ENCODE assay signal across 9 cellular contexts in the genomic region with DNA sequence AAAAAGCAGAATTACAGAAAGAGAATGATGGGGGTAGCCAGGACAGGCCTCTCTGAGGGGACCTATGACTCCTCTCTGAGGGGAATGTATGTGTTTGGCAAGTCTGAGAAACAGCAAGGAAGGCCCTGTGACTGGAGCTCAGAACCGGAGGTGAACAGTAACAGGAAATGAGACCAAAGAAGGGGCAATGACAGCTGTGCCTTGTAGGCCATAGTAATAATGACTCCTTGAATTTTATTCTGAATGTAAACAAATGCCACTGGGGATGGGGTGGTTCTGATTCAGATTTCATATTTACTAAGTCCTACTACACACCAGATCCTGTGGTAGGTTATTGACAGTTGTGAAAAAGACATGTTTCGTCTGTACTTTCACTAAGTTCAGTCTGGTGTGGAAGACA. TPM values are rescaled to one million over a fixed set of nuclear protein-coding genes. Genes with fewer than 3 reads are reported as not detected.
DNase-seq lines count a peak whose midpoint lies in the region; ATAC-seq and TF ChIP-seq lines count a peak whose summit lies in the region.
"Had no signal": no experiment of that assay in that cellular context is flagged by ENCODE, and none has a peak within 500 bp of the region (broad histone marks: within the 10 kb centered on the region; RNA-seq: fewer than 3 reads in every experiment).

No MANE protein-coding gene starts in this region.

- H3K9me3 Mint-ChIP-seq in chondrocyte (ENCODE audit: low read depth): no peaks in the 10 kb centered on the region

- peak overlapping the region; percentile 8 for H3K27ac Mint-ChIP-seq in chondrocyte (ENCODE audit: unreplicated experiment)

- H3K4me3 Mint-ChIP-seq in chondrocyte (ENCODE audit: unreplicated experiment): no peak overlapping the region

- intact Hi-C loops in left colon (cut with DNase I, micrococcal nuclease): no loop called here

- DNase-seq in GM10248 (ENCODE audit: extremely low spot score): peak; percentile 40
- DNase-seq in chondrocyte (ENCODE audit: low spot score): no peak
- no peak for DNase-seq in GM03348 (ENCODE audit: low spot score)
- DNase-seq in NCI-H1092 treated with DMSO at 0.1 percent for 48 hours (lab: John Stamatoyannopoulos, UW): no peak
- no peak for DNase-seq in left colon
- DNase-seq in SKM-1 (lab: John Stamatoyannopoulos, UW; ENCODE audit: unreplicated experiment): no peak

- H3K36me3 Mint-ChIP-seq in chondrocyte (ENCODE audit: low read depth): peaks cover 6% of the 10 kb centered on the region

- POLR2A ChIA-PET in GM10248 (lab: Yijun Ruan, JAX): no interaction called here

- H3K4me1 Mint-ChIP-seq in chondrocyte (ENCODE audit: low read depth): peaks cover 31% of the 10 kb centered on the region

- TF ChIP-seq CTCF in GM10248 (IDR thresholded peaks at IDR 0.05; ENCODE audit: control extremely low read depth, extremely low read depth, low read depth, missing control alignments) (no peak), chondrocyte (IDR thresholded peaks at IDR 0.05) (no peak)

- no peaks in the 10 kb centered on the region for H3K27me3 Mint-ChIP-seq in chondrocyte (ENCODE audit: low read depth)

- ATAC-seq in GM19395 (IDR thresholded peaks at IDR 0.05; ENCODE audit: unreplicated experiment) (peak; percentile 79), HG03159 (IDR thresholded peaks at IDR 0.05; ENCODE audit: unreplicated experiment) (peak; percentile 81), left colon (no peak)

- CTCF ChIA-PET in GM10248 (lab: Yijun Ruan, JAX): interaction anchor here (1.3 to 5.4 kb wide), 7 partner anchors 12 to 216 kb away, joined by 3 to 46 read pairs (median 6); partner anchors contain the start of gene APOA5

RNA-seq across cellular contexts. Expression of gene APOA1, which starts 52.8 kb away (rescaled TPM):
- not detected in 3 replicates for total RNA-seq in chondrocyte
- total RNA-seq in left colon: not detected
- total RNA-seq: fibroblast of villous mesenchyme had no signal
